Comparison of ENCODE assay signal across 21 cellular contexts in genomic region chr4:47942420-47942819, GRCh38.
"Had no signal": no experiment of that assay in that cellular context is flagged by ENCODE, and none has a peak within 500 bp of the region (broad histone marks: within the 10 kb centered on the region; RNA-seq: fewer than 3 reads in every experiment).

No MANE protein-coding gene starts in this region.

- H3K9me3 ChIP-seq: left ventricle myocardium inferior, mucosa of descending colon, pancreas, prostate gland, suprapubic skin, thoracic aorta, tibial artery, upper lobe of right lung had no signal

- H3K36me3 ChIP-seq: left ventricle myocardium inferior, pancreas, prostate gland, suprapubic skin, thoracic aorta, tibial artery, upper lobe of right lung had no signal

- H3K4me1 ChIP-seq: left ventricle myocardium inferior, prostate gland, suprapubic skin, tibial artery, upper lobe of right lung had no signal

- H3K4me3 ChIP-seq: left ventricle myocardium inferior, lung, mucosa of descending colon, pancreas, prostate gland, skin epidermis, suprapubic skin, thoracic aorta, tibial artery, upper lobe of right lung had no signal

- DNase-seq: hippocampal formation; immature natural killer cell; left ventricle myocardium inferior; midbrain; mucosa of descending colon; naive thymus-derived CD4-positive, alpha-beta T cell; nucleus accumbens; pancreas; posterior cingulate gyrus; retina; right cardiac atrium; stimulated activated CD4-positive, alpha-beta T cell treated with anti-CD3 and anti-CD28 coated beads, Interleukin-4, amount 100 ng/mL, for 24 hours; stimulated activated naive CD4-positive, alpha-beta T cell; tibial artery; trophoblast cell; upper lobe of right lung had no signal

- H3K27ac ChIP-seq: left ventricle myocardium inferior, pancreas, prostate gland, skin epidermis, suprapubic skin, thoracic aorta, tibial artery, upper lobe of right lung had no signal

- H3K27me3 ChIP-seq: pancreas, suprapubic skin, tibial artery, upper lobe of right lung had no signal
